In genomic region chr5:115381911-115382662, GRCh38 we compare ENCODE assay signal across 23 cellular contexts.
DNase-seq lines count a peak whose midpoint lies in the region; ATAC-seq, FAIRE-seq and TF ChIP-seq lines count a peak whose summit lies in the region.
"Had no signal": no experiment of that assay in that cellular context is flagged by ENCODE, and none has a peak within 500 bp of the region (broad histone marks: within the 10 kb centered on the region; RNA-seq: fewer than 3 reads in every experiment).

No MANE protein-coding gene starts in this region.

- POLR2A ChIA-PET in HepG2 (lab: Yijun Ruan, JAX) (no interaction called here), MCF 10A (lab: Yijun Ruan, JAX) (interaction anchor here (0.5 to 2.5 kb wide), 4 partner anchors 10 to 155 kb away, joined by 3 to 6 read pairs (median 3); no protein-coding TSS in a partner anchor)

- H3K4me3 ChIP-seq in HepG2 (replicated peaks in 1 of 3; ENCODE audit: insufficient read depth in 1 of 3, low read depth in 2 of 3, low read length in 3 of 3) (no peak overlapping the region), right lobe of liver (no peak overlapping the region), tibial artery (no peak overlapping the region)
- H3K4me3 ChIP-seq: GM12878 had no signal

- no peak overlapping the region for H3K9ac ChIP-seq in HepG2 (ENCODE audit: insufficient read depth, low read depth, low read length)

- CTCF ChIA-PET in HepG2 (lab: Yijun Ruan, JAX; ENCODE audit: low intra/inter-chr PET ratio, low total read pairs) (no interaction called here), MCF 10A (lab: Yijun Ruan, JAX) (interaction anchor here (1.1 to 6.2 kb wide), 3 partner anchors 49 to 193 kb away, joined by 3 to 64 read pairs (median 5); no protein-coding TSS in a partner anchor)

- H3K9me3 ChIP-seq in HepG2 (ENCODE audit: low read length) (no peaks in the 10 kb centered on the region), right lobe of liver (no peaks in the 10 kb centered on the region), tibial artery (no peaks in the 10 kb centered on the region)
- H3K9me3 ChIP-seq: BE2C had no signal

- TF ChIP-seq CTCF in HepG2 (CRISPR knock-in tag; IDR thresholded peaks at IDR 0.05) (no peak), right lobe of liver (IDR thresholded peaks at IDR 0.05) (no peak), MCF 10A (IDR thresholded peaks at IDR 0.05; ENCODE audit: unreplicated experiment) (no peak), tibial artery (IDR thresholded peaks at IDR 0.05) (no peak)

- H3K36me3 ChIP-seq in HepG2 (replicated peaks in 1 of 2; ENCODE audit: control insufficient read depth in 1 of 2, insufficient read depth in 2 of 2, low read length in 2 of 2) (no peaks in the 10 kb centered on the region), right lobe of liver (no peaks in the 10 kb centered on the region), tibial artery (no peaks in the 10 kb centered on the region)
- H3K36me3 ChIP-seq: BE2C had no signal

- WGBS in HepG2 (ENCODE audit: low lambda C conversion rate): 68% methylated on average over 4 of the region's 4 CpGs
- 49% methylated on average over 4 of the region's 4 CpGs for WGBS in right lobe of liver (ENCODE audit: insufficient coverage, low coverage, low lambda C conversion rate, missing lambda C conversion rate)

- H3K79me2 ChIP-seq in HepG2 (ENCODE audit: insufficient read depth, low read length): no peaks in the 10 kb centered on the region

- no peak for TF ChIP-seq RAD21 in HepG2 (CRISPR knock-in tag; IDR thresholded peaks at IDR 0.05)

- ATAC-seq in HepG2: no peak
- ATAC-seq in right lobe of liver: no peak
- no peak for ATAC-seq in left colon
- ATAC-seq: GM12878, SK-N-SH treated with all-trans-retinoic acid at 6 μM for 48 hours had no signal

- no peak overlapping the region for H3K4me3 Mint-ChIP-seq in MCF 10A (ENCODE audit: unreplicated experiment)
- H3K4me3 Mint-ChIP-seq: CD4-positive, CD25-positive, alpha-beta regulatory T cell had no signal

- in situ Hi-C loops in HepG2 (cut with HindIII; ENCODE audit: extremely low pct_ligation_motif_present, low pct_unique_long_range_greater_than_20kb): no loop called here

- BruUV-seq in HepG2 (replicated peaks; lab: Mats Ljungman, UMichigan) (no TSS peak), MCF 10A (replicated peaks; lab: Mats Ljungman, UMichigan) (no TSS peak)

- no peak for DNase-seq in HepG2 (ENCODE audit: low spot score)
- no peak for DNase-seq in right lobe of liver
- peak; percentile 48 for DNase-seq in cerebellar cortex (ENCODE audit: low spot score)
- peak; percentile 24 for DNase-seq in left kidney (ENCODE audit: low read depth, low spot score)
- no peak for DNase-seq in MCF 10A (ENCODE audit: unreplicated experiment)
- DNase-seq in tibial artery: no peak
- no peak for DNase-seq in left colon
- DNase-seq in T-helper 9 cell: no peak
- DNase-seq: 8988T; BE2C; CD4-positive, CD25-positive, alpha-beta regulatory T cell; COR-L47; DMS153; GOT3; KG1; NCI-H1417 treated with DMSO at 0.1 percent for 48 hours; NCI-H187 treated with DMSO at 0.1 percent for 48 hours; NCI-H345; SIG-M5 had no signal

- H3K27me3 ChIP-seq in HepG2 (ENCODE audit: control insufficient read depth in 1 of 2, insufficient read depth in 2 of 2, low read length in 2 of 2) (peaks cover 0 to 2% of the 10 kb centered on the region in 2 experiments; a peak in 2 of 5 replicates), right lobe of liver (no peaks in the 10 kb centered on the region), tibial artery (no peaks in the 10 kb centered on the region)
- H3K27me3 ChIP-seq: BE2C had no signal

- no peak overlapping the region for H3K4me2 ChIP-seq in HepG2 (ENCODE audit: low read depth, low read length)

- H3K4me1 ChIP-seq in HepG2 (ENCODE audit: insufficient read depth, low read length) (no peaks in the 10 kb centered on the region), right lobe of liver (no peaks in the 10 kb centered on the region), tibial artery (peaks cover 0 to 10% (median 2%) of the 10 kb centered on the region in 4 donors)
- H3K4me1 ChIP-seq: BE2C had no signal

- no peak overlapping the region for H3K27ac ChIP-seq in HepG2 (ENCODE audit: extremely low read length, insufficient read depth, low read length)
- H3K27ac ChIP-seq in right lobe of liver: no peak overlapping the region
- H3K27ac ChIP-seq in tibial artery: no peak overlapping the region
- H3K27ac ChIP-seq: RWPE1 had no signal

- no peaks in the 10 kb centered on the region for H3K27me3 Mint-ChIP-seq in MCF 10A (ENCODE audit: insufficient read depth, unreplicated experiment)

- H4K20me1 ChIP-seq in HepG2 (ENCODE audit: insufficient read depth, low read length): no peaks in the 10 kb centered on the region

- H3K36me3 Mint-ChIP-seq in MCF 10A (ENCODE audit: insufficient read depth, unreplicated experiment): no peaks in the 10 kb centered on the region
- H3K36me3 Mint-ChIP-seq: CD4-positive, CD25-positive, alpha-beta regulatory T cell had no signal

- intact Hi-C loops in HepG2 (cut with micrococcal nuclease; ENCODE audit: unreplicated experiment): no loop called here
- intact Hi-C loops in right lobe of liver (cut with DNase I): no loop called here
- intact Hi-C loops in MCF 10A (cut with micrococcal nuclease): no loop called here
- intact Hi-C loops in tibial artery (cut with DNase I; ENCODE audit: low total_unique reads): no loop called here
- intact Hi-C loops in left colon (cut with DNase I, micrococcal nuclease): no loop called here

- TF ChIP-seq POLR2A in HepG2 (IDR thresholded peaks at IDR 0.05; ENCODE audit: insufficient read depth in 1 of 2, low read depth in 2 of 2, low read length in 2 of 2) (no peak), right lobe of liver (IDR thresholded peaks at IDR 0.05) (no peak)

- TF ChIP-seq EP300 in HepG2 (IDR thresholded peaks at IDR 0.05; ENCODE audit: low read depth in 2 of 2, low read length in 2 of 2) (no peak), HepG2 (CRISPR knock-in tag; IDR thresholded peaks at IDR 0.05; ENCODE audit: borderline replicate concordance) (no peak)

- peaks cover 19% of the 10 kb centered on the region for H3K4me1 Mint-ChIP-seq in MCF 10A (ENCODE audit: insufficient read depth, unreplicated experiment)

- H3K9me3 Mint-ChIP-seq in MCF 10A (ENCODE audit: unreplicated experiment): no peaks in the 10 kb centered on the region
- H3K9me3 Mint-ChIP-seq: CD4-positive, CD25-positive, alpha-beta regulatory T cell had no signal

- FAIRE-seq in HepG2 (lab: Jason Lieb, UNC): no peak
- FAIRE-seq: GM12878, GM19239 had no signal

- H3K27ac Mint-ChIP-seq in MCF 10A (ENCODE audit: low read depth, unreplicated experiment): no peak overlapping the region
- H3K27ac Mint-ChIP-seq: CD4-positive, CD25-positive, alpha-beta regulatory T cell had no signal

- no peak overlapping the region for H2AFZ ChIP-seq in HepG2 (ENCODE audit: low read length)

TF ChIP-seq in HepG2, 621 proteins besides CTCF, POLR2A, EP300 and RAD21:
- TF ChIP-seq MAFK (conservative IDR thresholded peaks at IDR 0.05 in 1 of 2, IDR thresholded peaks at IDR 0.05 in 1 of 2; ENCODE audit: low read length in 2 of 2): peak; percentile 97 to 99
- no peak for TF ChIP-seq SSRP1 (CRISPR knock-in tag; IDR thresholded peaks at IDR 0.05)
- peak; percentile 98 for TF ChIP-seq MAFF (IDR thresholded peaks at IDR 0.05; ENCODE audit: low read depth, low read length)

Comparison
In these comparisons a context has a peak if more than half of its experiments do, and no peak if none do; other contexts are left out.
1. DNase-seq: peak in cerebellar cortex (single experiment) and left kidney (single experiment); none in HepG2 (single experiment), right lobe of liver (0 of 3), MCF 10A (single experiment), tibial artery (0 of 2), left colon (0 of 2) and T-helper 9 cell (single experiment).